35 cellular contexts compared by ENCODE assay signal in genomic region chr7:85342781-85343180, GRCh38.
"Had no signal": no experiment of that assay in that cellular context is flagged by ENCODE, and none has a peak within 500 bp of the region (broad histone marks: within the 10 kb centered on the region; RNA-seq: fewer than 3 reads in every experiment).

No MANE protein-coding gene starts in this region.

- H3K9me3 ChIP-seq: MG63 had no signal

- H3K4me3 ChIP-seq: MG63 had no signal

- DNase-seq: Karpas-422, Kasumi-1, MG63, MM.1S, MV-4-11, NCI-H1048, NCI-H1092, NCI-H1092 treated with DMSO at 0.1 percent for 48 hours, NCI-H1105, NCI-H1105 treated with DMSO at 0.1 percent for 48 hours, NCI-H1417, NCI-H1417 treated with DMSO at 0.1 percent for 48 hours, NCI-H1436, NCI-H1436 treated with DMSO at 0.1 percent for 48 hours, NCI-H146, NCI-H1694, NCI-H1694 treated with DMSO at 0.1 percent for 48 hours, NCI-H187, NCI-H1930, NCI-H2029, NCI-H2029 treated with DMSO at 0.1 percent for 48 hours, NCI-H2081, NCI-H2081 treated with DMSO at 0.1 percent for 48 hours, NCI-H2107, NCI-H2171, NCI-H2171 treated with DMSO at 0.1 percent for 48 hours, NCI-H2227 treated with DMSO at 0.1 percent for 48 hours, NCI-H226, NCI-H345, NCI-H446, NCI-H446 treated with DMSO at 0.1 percent for 48 hours, NCI-H510A, NCI-H510A treated with DMSO at 0.1 percent for 48 hours, NCI-H524, NCI-H524 treated with DMSO at 0.1 percent for 48 hours had no signal

- H3K27me3 ChIP-seq: MG63 had no signal

- H3K36me3 ChIP-seq: MG63 had no signal
